Comparison of ENCODE assay signal across 1 cellular context in genomic region chrX:48487362-48487785, GRCh38.
TF ChIP-seq lines count a peak whose summit lies in the region.

No MANE protein-coding gene starts in this region.

TF ChIP-seq in endothelial cell of umbilical vein, 7 proteins besides CTCF, POLR2A, EP300 and RAD21 (continued from another document):
- TF ChIP-seq GATA2 (IDR thresholded peaks at IDR 0.05; ENCODE audit: insufficient read depth, insufficient read length, low read depth, low read length): no peak
- no peak for TF ChIP-seq JUN (IDR thresholded peaks at IDR 0.05; ENCODE audit: borderline replicate concordance, insufficient read depth, insufficient read length, low read depth)
- TF ChIP-seq POLR2AphosphoS5 (IDR thresholded peaks at IDR 0.05; ENCODE audit: insufficient read depth, low read depth, low read length): no peak
- TF ChIP-seq MYC (IDR thresholded peaks at IDR 0.05; ENCODE audit: low read depth, low read length): no peak
- no peak for TF ChIP-seq EZH2 (IDR thresholded peaks at IDR 0.05; ENCODE audit: borderline replicate concordance, low read depth, low read length, severe bottlenecking)
